ENCODE assay signal across 33 cellular contexts in the genomic region with DNA sequence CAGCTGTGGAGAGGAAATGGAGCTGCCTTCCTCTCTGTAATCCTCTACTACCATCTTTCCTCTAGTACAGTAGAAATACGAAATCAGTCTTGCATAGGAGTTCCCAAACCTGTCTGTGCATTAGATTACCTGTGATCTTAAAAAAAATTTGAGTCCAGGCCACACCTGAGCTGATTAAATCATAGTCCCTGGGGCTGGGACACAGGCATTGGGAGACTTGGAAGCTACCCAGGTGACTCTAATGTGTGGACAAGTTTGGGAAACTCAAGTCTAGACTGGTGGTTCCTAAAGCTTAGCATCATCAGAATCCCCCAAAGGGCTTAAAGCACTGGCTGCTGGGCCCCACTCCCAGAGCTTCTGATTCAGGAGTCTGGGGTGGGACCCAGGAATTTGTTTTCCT.
"Had no signal": no experiment of that assay in that cellular context is flagged by ENCODE, and none has a peak within 500 bp of the region (broad histone marks: within the 10 kb centered on the region; RNA-seq: fewer than 3 reads in every experiment).

No MANE protein-coding gene starts in this region.

- H3K27me3 ChIP-seq: adrenal gland, body of pancreas, brain microvascular endothelial cell had no signal

- FAIRE-seq: astrocyte, TTC549 had no signal

- DNase-seq: activated B cell treated with CpG ODN at 0.5 μM for 24 hours; activated CD4-positive, alpha-beta memory T cell treated with anti-CD3 and anti-CD28 coated beads for 36 hours; activated CD4-positive, alpha-beta T cell treated with anti-CD3 and anti-CD28 coated beads for 4 hours; activated CD4-positive, alpha-beta T cell treated with anti-CD3 and anti-CD28 coated beads, Interleukin-2, amount 10 ng/mL, durations not matched to agents 24 days and 14 days; activated CD4-positive, alpha-beta T cell treated with anti-CD3 and anti-CD28 coated beads, Interleukin-2, amount 50 U/mL, for 1 hour; activated CD4-positive, alpha-beta T cell treated with anti-CD3 and anti-CD28 coated beads, Interleukin-2, amount 50 U/mL, for 4 hours; activated CD4-positive, CD25-positive, alpha-beta regulatory T cell treated with anti-CD3 and anti-CD28 coated beads, Interleukin-2, amount 50 U/mL, for 72 hours; activated CD8-positive, alpha-beta memory T cell treated with anti-CD3 and anti-CD28 coated beads, Interleukin-2, amount 50 U/mL, for 4 hours; activated CD8-positive, alpha-beta T cell treated with anti-CD3 and anti-CD28 coated beads for 36 hours; activated effector memory CD4-positive, alpha-beta T cell treated with anti-CD3 and anti-CD28 coated beads, Interleukin-2, amount 50 U/mL, for 16 hours; activated gamma-delta T cell treated with Interleukin-2 at 50 U/mL for 16 hours; activated naive CD4-positive, alpha-beta T cell; activated naive CD4-positive, alpha-beta T cell treated with anti-CD3 and anti-CD28 coated beads for 36 hours; activated naive CD4-positive, alpha-beta T cell treated with anti-CD3 and anti-CD28 coated beads, Interleukin-2, amount 50 U/mL, for 16 hours; activated naive CD8-positive, alpha-beta T cell treated with anti-CD3 and anti-CD28 coated beads for 36 hours; activated T-cell treated with anti-CD3 and anti-CD28 coated beads for 4 hours; activated T-cell treated with anti-CD3 and anti-CD28 coated beads, Interleukin-2, amount 50 U/mL, for 1 hour; activated T-cell treated with anti-CD3 and anti-CD28 coated beads, Interleukin-2, amount 50 U/mL, for 4 hours; activated T-cell treated with anti-CD3 and anti-CD28 coated beads, Interleukin-2, amount 50 U/mL, for 72 hours; adrenal gland; amniotic stem cell; aorta; body of pancreas; brain microvascular endothelial cell; central memory CD4-positive, alpha-beta T cell; T-cell; T-helper 17 cell; T1000 had no signal

- H3K9me3 ChIP-seq: adrenal gland, body of pancreas had no signal

- H3K27ac ChIP-seq: adrenal gland, body of pancreas, brain microvascular endothelial cell, VCaP had no signal

- H3K4me1 ChIP-seq: adrenal gland, body of pancreas had no signal

- H3K36me3 ChIP-seq: adrenal gland, brain microvascular endothelial cell had no signal

- H3K4me3 ChIP-seq: adrenal gland, body of pancreas had no signal

- ATAC-seq: activated CD8-positive, alpha-beta T cell treated with anti-CD3 and anti-CD28 coated beads for 36 hours; activated naive CD4-positive, alpha-beta T cell treated with anti-CD3 and anti-CD28 coated beads, Interleukin-2, amount 50 U/mL, for 72 hours; activated T-cell treated with anti-CD3 and anti-CD28 coated beads, Interleukin-2, amount 50 U/mL, for 4 hours; activated T-cell treated with anti-CD3 and anti-CD28 coated beads, Interleukin-2, amount 50 U/mL, for 72 hours; activated T-helper 17 cell treated with anti-CD3 and anti-CD28 coated beads, Interleukin-2, amount 50 U/mL, for 72 hours; body of pancreas; T-cell; T-helper 17 cell had no signal
